Comparison of ENCODE assay signal across 8 cellular contexts in genomic region chr1:226939439-226940028, GRCh38. TPM values are rescaled to one million over a fixed set of nuclear protein-coding genes. Genes with fewer than 3 reads are reported as not detected.
DNase-seq lines count a peak whose midpoint lies in the region; ATAC-seq and TF ChIP-seq lines count a peak whose summit lies in the region.

No MANE protein-coding gene starts in this region.

- peaks cover 10% of the 10 kb centered on the region for H3K36me3 Mint-ChIP-seq in activated CD4-positive, alpha-beta memory T cell treated with anti-CD3 and anti-CD28 coated beads, Interleukin-2, amount 10 ng/mL, durations not matched to agents 7 days and 5 days (ENCODE audit: low read depth)
- H3K36me3 Mint-ChIP-seq in type B pancreatic cell = peaks cover 7% of the 10 kb centered on the region

- CTCF ChIA-PET in activated CD4-positive, alpha-beta memory T cell treated with anti-CD3 and anti-CD28 coated beads, Interleukin-2, amount 10 ng/mL, durations not matched to agents 7 days and 5 days (lab: Charles Lee) = interaction anchor here (0.7 to 1.5 kb wide), 4 partner anchors 51 to 532 kb away, joined by 3 to 5 read pairs (median 4); no protein-coding TSS in a partner anchor

- no peaks in the 10 kb centered on the region for H3K79me2 ChIP-seq in neural cell (replicated peaks; ENCODE audit: insufficient read depth, low read length)

- H3K4me3 ChIP-seq in BE2C (ENCODE audit: low read depth, low read length) (peak overlapping the region; percentile 67), fibroblast of the aortic adventitia (ENCODE audit: low read depth, low read length) (peak overlapping the region; percentile 74), neural cell (ENCODE audit: low read length) (peak overlapping the region; percentile 88)

- no peak for TF ChIP-seq EP300 in neural cell (conservative IDR thresholded peaks at IDR 0.05; ENCODE audit: poor library complexity, severe bottlenecking)

- peak overlapping the region; percentile 86 for H3K9ac ChIP-seq in neural cell (ENCODE audit: low read length)

- peak; percentile 31 for ATAC-seq in GM18867 (IDR thresholded peaks at IDR 0.05; ENCODE audit: unreplicated experiment)
- peak; percentile 37 for ATAC-seq in HG03045 (IDR thresholded peaks at IDR 0.05; ENCODE audit: unreplicated experiment)

- peak overlapping the region; percentile 79 for H3K4me2 ChIP-seq in neural cell (ENCODE audit: low read length)

- TF ChIP-seq CTCF in BE2C (IDR thresholded peaks at IDR 0.05; ENCODE audit: low read depth, low read length) = no peak
- no peak for TF ChIP-seq CTCF in fibroblast of the aortic adventitia (IDR thresholded peaks at IDR 0.05; ENCODE audit: insufficient read depth, low read length)
- no peak for TF ChIP-seq CTCF in neural cell (IDR thresholded peaks at IDR 0.05; ENCODE audit: poor library complexity, severe bottlenecking)
- no peak for TF ChIP-seq CTCF in type B pancreatic cell (conservative IDR thresholded peaks at IDR 0.05)

- H3K27me3 ChIP-seq in BE2C (no peaks in the 10 kb centered on the region), neural cell (ENCODE audit: insufficient read depth, low read depth, low read length) (no peaks in the 10 kb centered on the region)

- H3K4me1 Mint-ChIP-seq in activated CD4-positive, alpha-beta memory T cell treated with anti-CD3 and anti-CD28 coated beads, Interleukin-2, amount 10 ng/mL, durations not matched to agents 7 days and 5 days = peaks cover 33% of the 10 kb centered on the region
- H3K4me1 Mint-ChIP-seq in type B pancreatic cell (ENCODE audit: unreplicated experiment) = peaks cover 37% of the 10 kb centered on the region

- no peaks in the 10 kb centered on the region for H3K36me3 ChIP-seq in BE2C
- H3K36me3 ChIP-seq in neural cell (ENCODE audit: insufficient read depth, low read length) = no peaks in the 10 kb centered on the region

- H4K20me1 ChIP-seq in neural cell (ENCODE audit: insufficient read depth) = no peaks in the 10 kb centered on the region

- H3K9me3 ChIP-seq in BE2C (no peaks in the 10 kb centered on the region), neural cell (ENCODE audit: low read length) (no peaks in the 10 kb centered on the region)

- H3K4me3 Mint-ChIP-seq in activated CD4-positive, alpha-beta memory T cell treated with anti-CD3 and anti-CD28 coated beads, Interleukin-2, amount 10 ng/mL, durations not matched to agents 7 days and 5 days = peak overlapping the region; percentile 76
- peak overlapping the region; percentile 92 for H3K4me3 Mint-ChIP-seq in type B pancreatic cell

- peak overlapping the region; percentile 96 for H3K27ac Mint-ChIP-seq in activated CD4-positive, alpha-beta memory T cell treated with anti-CD3 and anti-CD28 coated beads, Interleukin-2, amount 10 ng/mL, durations not matched to agents 7 days and 5 days
- H3K27ac Mint-ChIP-seq in type B pancreatic cell = peak overlapping the region; percentile 91

- H3F3A ChIP-seq in neural cell (ENCODE audit: insufficient read depth, low read length, poor library complexity, severe bottlenecking) = no peaks in the 10 kb centered on the region

- H3K9me2 ChIP-seq in neural cell (ENCODE audit: insufficient read depth, low read length) = no peaks in the 10 kb centered on the region

- DNase-seq in BE2C = peak; percentile 79
- DNase-seq in NCI-H2171 treated with DMSO at 0.1 percent for 48 hours (lab: John Stamatoyannopoulos, UW) = peak; percentile 84
- DNase-seq in activated CD4-positive, alpha-beta memory T cell treated with anti-CD3 and anti-CD28 coated beads, Interleukin-2, amount 10 ng/mL, durations not matched to agents 7 days and 5 days = peak; percentile 73
- DNase-seq in fibroblast of the aortic adventitia (ENCODE audit: low read depth) = no peak
- no peak for DNase-seq in type B pancreatic cell (ENCODE audit: extremely low spot score, unreplicated experiment)

- peaks cover 3% of the 10 kb centered on the region; the same call in 1 of the 2 replicates for H3K4me1 ChIP-seq in BE2C

- POLR2A ChIA-PET in activated CD4-positive, alpha-beta memory T cell treated with anti-CD3 and anti-CD28 coated beads, Interleukin-2, amount 10 ng/mL, durations not matched to agents 7 days and 5 days (lab: Charles Lee) = interaction anchor here (0.6 to 5.1 kb wide), 33 partner anchors 9 to 1162 kb away, joined by 3 to 82 read pairs (median 3); partner anchors contain the start of genes ITPKB, PSEN2 and SRP9

- peak; percentile 21 for TF ChIP-seq RAD21 in neural cell (conservative IDR thresholded peaks at IDR 0.05)

- H3K9me3 Mint-ChIP-seq in activated CD4-positive, alpha-beta memory T cell treated with anti-CD3 and anti-CD28 coated beads, Interleukin-2, amount 10 ng/mL, durations not matched to agents 7 days and 5 days = peaks cover 18% of the 10 kb centered on the region
- H3K9me3 Mint-ChIP-seq in type B pancreatic cell = peaks cover 11% of the 10 kb centered on the region

- peaks cover 3% of the 10 kb centered on the region for H3K27me3 Mint-ChIP-seq in activated CD4-positive, alpha-beta memory T cell treated with anti-CD3 and anti-CD28 coated beads, Interleukin-2, amount 10 ng/mL, durations not matched to agents 7 days and 5 days
- H3K27me3 Mint-ChIP-seq in type B pancreatic cell = no peaks in the 10 kb centered on the region

- peak overlapping the region; percentile 99 for H2AFZ ChIP-seq in neural cell (ENCODE audit: low read depth, low read length)

- peak overlapping the region; percentile 93 for H3K27ac ChIP-seq in neural cell (ENCODE audit: low read length)

TF ChIP-seq in neural cell, 6 proteins besides CTCF, POLR2A, EP300 and RAD21:
- TF ChIP-seq EZH2 (IDR thresholded peaks at IDR 0.05; ENCODE audit: borderline replicate concordance, insufficient read depth, low read length, poor library complexity, severe bottlenecking) (no peak), SMC3 (conservative IDR thresholded peaks at IDR 0.05; ENCODE audit: poor library complexity) (peak; percentile 35), POLR2AphosphoS5 (IDR thresholded peaks at IDR 0.05) (peak; percentile 90), TAF1 (IDR thresholded peaks at IDR 0.05; ENCODE audit: low read depth) (peak; percentile 86)

RNA-seq across cellular contexts. Expression of gene COQ8A, which starts 0.6 kb away (rescaled TPM):
- polyA plus RNA-seq in BE2C (2012; ENCODE audit: insufficient read depth, insufficient read length, low read depth) = 49.4 TPM
- total RNA-seq in activated CD4-positive, alpha-beta memory T cell treated with anti-CD3 and anti-CD28 coated beads, Interleukin-2, amount 10 ng/mL, durations not matched to agents 7 days and 5 days = 10 to 100 TPM; 18.1 to 18.5 TPM
- total RNA-seq in fibroblast of the aortic adventitia (ENCODE audit: low replicate concordance) (8.4 and 22.3 TPM in 2 replicates), type B pancreatic cell (ENCODE audit: low replicate concordance) (21.0 and 29.7 TPM in 2 replicates)
- polyA plus RNA-seq in neural cell = 11.6 and 13.2 TPM in 2 replicates
- 10.8 and 13.6 TPM in 2 replicates for polyA minus RNA-seq in neural cell

Comparison
In these comparisons a context has a peak if more than half of its experiments do, and no peak if none do; other contexts are left out.
1. DNase-seq: peak in BE2C (single experiment), NCI-H2171 treated with DMSO at 0.1 percent for 48 hours (single experiment) and activated CD4-positive, alpha-beta memory T cell treated with anti-CD3 and anti-CD28 coated beads, Interleukin-2, amount 10 ng/mL, durations not matched to agents 7 days and 5 days (single experiment); none in fibroblast of the aortic adventitia (single experiment) and type B pancreatic cell (single experiment).
2. Peak in every context shown above with its lines, with median percentiles within 50 percentile points of each other: H3K4me3 ChIP-seq.